22 cellular contexts compared by ENCODE assay signal in the genomic region with DNA sequence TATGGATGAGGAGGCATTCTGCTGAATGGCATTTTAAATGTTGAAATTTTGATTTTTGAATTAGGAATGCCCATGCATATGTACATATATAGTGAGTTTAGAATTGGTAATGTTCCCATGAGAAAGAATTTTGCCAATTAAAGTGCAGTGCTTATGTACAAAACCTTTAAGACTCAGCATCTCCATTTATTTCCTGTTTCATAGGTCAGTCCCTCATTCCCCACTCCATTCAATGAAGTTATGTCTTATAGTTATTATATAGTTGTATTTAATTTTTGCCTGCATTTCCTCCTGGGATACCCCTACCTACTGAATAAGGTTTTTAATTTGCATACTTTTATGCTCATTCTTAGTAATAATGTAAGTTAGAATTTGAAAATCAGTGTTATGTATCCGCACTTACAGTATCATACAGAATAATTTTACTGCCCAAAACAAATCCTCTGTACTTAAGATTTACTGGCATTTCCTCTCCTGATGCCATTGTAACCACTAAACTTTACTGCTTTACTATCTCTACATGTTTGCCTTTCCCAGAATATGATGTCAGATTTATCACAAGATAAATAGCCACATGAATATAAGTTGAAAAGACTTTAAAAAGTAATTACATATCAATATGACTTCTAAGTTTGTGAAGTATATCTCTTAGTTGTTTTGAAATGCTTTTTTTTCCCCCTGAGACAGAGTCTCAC.
"Had no signal": no experiment of that assay in that cellular context is flagged by ENCODE, and none has a peak within 500 bp of the region (broad histone marks: within the 10 kb centered on the region; RNA-seq: fewer than 3 reads in every experiment).

No MANE protein-coding gene starts in this region.

- H3K9me3 ChIP-seq: lower lobe of right lung had no signal

- H3K36me3 ChIP-seq: esophagus muscularis mucosa, gastroesophageal sphincter, heart left ventricle, left lung, lower lobe of right lung had no signal

- DNase-seq: dermis blood vessel endothelial cell; dorsolateral prefrontal cortex; effector CD4-positive, alpha-beta T cell; effector memory CD4-positive, alpha-beta T cell; heart left ventricle; hypothalamus; immature natural killer cell; islet precursor cell; kidney; kidney glomerular epithelial cell; left lung; left ventricle myocardium superior; lower lobe of right lung; mesenchymal stem cell; naive thymus-derived CD4-positive, alpha-beta T cell had no signal

- H2AFZ ChIP-seq: hepatocyte had no signal

- H3K4me2 ChIP-seq: hepatocyte had no signal

- H3K4me3 ChIP-seq: coronary artery, dorsolateral prefrontal cortex, esophagus muscularis mucosa, gastroesophageal sphincter, heart left ventricle, hepatocyte, left lung, lower lobe of right lung had no signal

- ATAC-seq: foreskin keratinocyte; gastroesophageal sphincter; heart left ventricle; left lung; left ventricle myocardium superior; lower lobe of right lung; naive thymus-derived CD4-positive, alpha-beta T cell had no signal

- H3K4me1 ChIP-seq: esophagus muscularis mucosa, foreskin keratinocyte, gastroesophageal sphincter, heart left ventricle, left lung, lower lobe of right lung had no signal

- H3K27ac ChIP-seq: coronary artery, dorsolateral prefrontal cortex, esophagus muscularis mucosa, foreskin keratinocyte, gastroesophageal sphincter, heart left ventricle, hepatocyte, left lung, lower lobe of right lung had no signal

- H3K79me2 ChIP-seq: hepatocyte had no signal

- H3K27me3 ChIP-seq: esophagus muscularis mucosa, foreskin keratinocyte, gastroesophageal sphincter, heart left ventricle, hepatocyte, left lung had no signal

- FAIRE-seq: endothelial cell of umbilical vein, frontal cortex, kidney had no signal
